ENCODE assay signal across 8 cellular contexts in genomic region chr5:77775773-77776605, GRCh38. TPM values are rescaled to one million over a fixed set of nuclear protein-coding genes. Genes with fewer than 3 reads are reported as not detected.
A peak's percentile ranks its signal among the peaks of the same experiment; 100 is the strongest.
DNase-seq lines count a peak whose midpoint lies in the region; ATAC-seq and TF ChIP-seq lines count a peak whose summit lies in the region.

Gene TBCA, minus strand, starts transcription at chr5:77776339. Its CDS starts 82 bp downstream, at chr5:77776257.

- peaks cover 51% of the 10 kb centered on the region for H3K79me2 ChIP-seq in OCI-LY3 (ENCODE audit: low read length)

- peaks cover 10% of the 10 kb centered on the region for H3K36me3 ChIP-seq in OCI-LY3 (replicated peaks; ENCODE audit: low read depth, low read length)

- peak within 1 kb of the TSS; percentile 92 for H3K4me2 ChIP-seq in OCI-LY3 (ENCODE audit: low read length)

- DNase-seq in DMS153 treated with DMSO at 0.1 percent for 48 hours (lab: John Stamatoyannopoulos, UW; ENCODE audit: unreplicated experiment) (peak; percentile 27), HuH-7.5 (ENCODE audit: low spot score) (peak; percentile 51), activated T-cell treated with anti-CD3 and anti-CD28 coated beads for 1 hour (ENCODE audit: low read depth) (peak; percentile 83), epidermal melanocyte (ENCODE audit: insufficient read length, low spot score) (peak; percentile 61)
- DNase-seq in stimulated activated CD8-positive, alpha-beta memory T cell treated with anti-CD3 and anti-CD28 coated beads, Interleukin-4, amount 100 ng/mL, for 1 hour (ENCODE audit: low read depth in 2 of 2, low spot score in 1 of 2) = peak; percentile 76 to 84

- no peaks in the 10 kb centered on the region for H3K27me3 ChIP-seq in OCI-LY3 (ENCODE audit: low read depth, low read length)
- H3K27me3 ChIP-seq in mononuclear cell (ENCODE audit: insufficient read depth, low read length) = no peaks in the 10 kb centered on the region

- H3K9me3 ChIP-seq in OCI-LY3 (ENCODE audit: insufficient read depth, low read length) = no peaks in the 10 kb centered on the region
- H3K9me3 ChIP-seq in mononuclear cell (ENCODE audit: low read depth, low read length) = no peaks in the 10 kb centered on the region

- peak within 1 kb of the TSS; percentile 88 for H3K9ac ChIP-seq in OCI-LY3 (ENCODE audit: low read length)

- peak within 1 kb of the TSS; percentile 67 for H3K27ac ChIP-seq in OCI-LY3 (ENCODE audit: low read length)

- TF ChIP-seq CTCF in OCI-LY3 (IDR thresholded peaks at IDR 0.05; ENCODE audit: low read depth, low read length) = no peak

- H4K20me1 ChIP-seq in OCI-LY3 (ENCODE audit: insufficient read depth, low read length) = peaks cover 38% of the 10 kb centered on the region

- H2AFZ ChIP-seq in OCI-LY3 (ENCODE audit: low read depth, low read length) = peak within 1 kb of the TSS; percentile 89

- H3K4me3 ChIP-seq in OCI-LY3 (ENCODE audit: low read length) = peak within 1 kb of the TSS; percentile 96
- H3K4me3 ChIP-seq in mononuclear cell (ENCODE audit: low read length) = peak within 1 kb of the TSS; percentile 79

- ATAC-seq in GM21528 (IDR thresholded peaks at IDR 0.05; ENCODE audit: low FRiP score, unreplicated experiment) = peak; percentile 87

- H3K4me1 ChIP-seq in OCI-LY3 (ENCODE audit: low read length) (peaks cover 14% of the 10 kb centered on the region), mononuclear cell (ENCODE audit: insufficient read depth, low read length) (peaks cover 38% of the 10 kb centered on the region)

RNA-seq across cellular contexts. Expression of gene TBCA, which starts in this region (rescaled TPM):
- total RNA-seq in mononuclear cell = 55.1 TPM

Comparison
In these comparisons a context has a peak if more than half of its experiments do, and no peak if none do; other contexts are left out.
1. Peak in every context shown above with its lines: DNase-seq, ATAC-seq, H3K4me3 ChIP-seq and H3K27ac ChIP-seq.
2. DNase-seq: peak in every context shown above with its lines; median percentile 83 in activated T-cell treated with anti-CD3 and anti-CD28 coated beads for 1 hour; 80 in stimulated activated CD8-positive, alpha-beta memory T cell treated with anti-CD3 and anti-CD28 coated beads, Interleukin-4, amount 100 ng/mL, for 1 hour; 61 in epidermal melanocyte; 51 in HuH-7.5; 27 in DMS153 treated with DMSO at 0.1 percent for 48 hours.